Comparison of ENCODE assay signal across 15 cellular contexts in genomic region chr9:95070549-95071021, GRCh38.
DNase-seq lines count a peak whose midpoint lies in the region; ATAC-seq and TF ChIP-seq lines count a peak whose summit lies in the region.
"Had no signal": no experiment of that assay in that cellular context is flagged by ENCODE, and none has a peak within 500 bp of the region (broad histone marks: within the 10 kb centered on the region; RNA-seq: fewer than 3 reads in every experiment).

No MANE protein-coding gene starts in this region.

- H2BK5ac ChIP-seq in mesenchymal stem cell (ENCODE audit: low read depth, low read length, poor library complexity, severe bottlenecking): no peak overlapping the region

- no peak overlapping the region for H3K4me3 Mint-ChIP-seq in activated T-cell treated with anti-CD3 and anti-CD28 coated beads, Interleukin-2, amount 50 U/mL, for 24 hours
- H3K4me3 Mint-ChIP-seq: activated naive CD8-positive, alpha-beta T cell treated with anti-CD3 and anti-CD28 coated beads for 36 hours; CD4-positive, CD25-positive, alpha-beta regulatory T cell; T-cell had no signal

- H3K9me3 ChIP-seq in esophagus squamous epithelium (no peaks in the 10 kb centered on the region), mesenchymal stem cell (ENCODE audit: control insufficient read depth, low read length) (no peaks in the 10 kb centered on the region), tibial artery (no peaks in the 10 kb centered on the region)

- no peak overlapping the region for H2AK5ac ChIP-seq in mesenchymal stem cell (ENCODE audit: low read length, severe bottlenecking)

- H4K91ac ChIP-seq in mesenchymal stem cell (ENCODE audit: low read length): no peak overlapping the region

- H2BK15ac ChIP-seq in mesenchymal stem cell (ENCODE audit: low read depth, poor library complexity, severe bottlenecking): no peak overlapping the region

- H3K27me3 ChIP-seq in esophagus squamous epithelium (no peaks in the 10 kb centered on the region), mesenchymal stem cell (ENCODE audit: control insufficient read depth in 1 of 2, insufficient read depth in 1 of 2, low read length in 2 of 2) (no peaks in the 10 kb centered on the region), tibial artery (no peaks in the 10 kb centered on the region)

- H3K27me3 Mint-ChIP-seq in activated T-cell treated with anti-CD3 and anti-CD28 coated beads, Interleukin-2, amount 50 U/mL, for 24 hours: no peaks in the 10 kb centered on the region
- H3K27me3 Mint-ChIP-seq: activated naive CD8-positive, alpha-beta T cell treated with anti-CD3 and anti-CD28 coated beads for 36 hours; CD4-positive, CD25-positive, alpha-beta regulatory T cell; T-cell had no signal

- H3K14ac ChIP-seq in mesenchymal stem cell (ENCODE audit: low read length in 2 of 2): no peak overlapping the region

- intact Hi-C loops in esophagus squamous epithelium (cut with DNase I) (no loop called here), tibial artery (cut with DNase I; ENCODE audit: low total_unique reads) (no loop called here)

- no peak overlapping the region for H3K4ac ChIP-seq in mesenchymal stem cell (ENCODE audit: low read depth in 1 of 2, low read length in 2 of 2)

- H3K36me3 ChIP-seq in esophagus squamous epithelium (peaks cover 0 to 99% (median 8%) of the 10 kb centered on the region in 3 donors), mesenchymal stem cell (ENCODE audit: control insufficient read depth in 1 of 2, insufficient read depth in 2 of 2, low read depth in 1 of 2, low read length in 2 of 2) (peaks cover 50 to 52% of the 10 kb centered on the region in 2 experiments), tibial artery (peaks cover 13 to 30% (median 26%) of the 10 kb centered on the region in 3 donors)

- H3K27ac ChIP-seq in RWPE1 (peak overlapping the region; percentile 45), esophagus squamous epithelium (peak overlapping the region in 3 of 4 donors; percentile 79 to 97 (median 94)), mesenchymal stem cell (ENCODE audit: low read length, poor library complexity, severe bottlenecking) (no peak overlapping the region), tibial artery (peak overlapping the region; percentile 83 to 93)

- no peak overlapping the region for H2AFZ ChIP-seq in mesenchymal stem cell (ENCODE audit: low read depth, low read length)

- H3K79me1 ChIP-seq in mesenchymal stem cell (replicated peaks; ENCODE audit: low read length, poor library complexity, severe bottlenecking): peaks cover 6% of the 10 kb centered on the region

- POLR2A ChIA-PET in RWPE1 (lab: Yijun Ruan, JAX; ENCODE audit: low non-redundant PET): no interaction called here

- H3K4me1 Mint-ChIP-seq in activated T-cell treated with anti-CD3 and anti-CD28 coated beads, Interleukin-2, amount 50 U/mL, for 24 hours (ENCODE audit: low read depth): no peaks in the 10 kb centered on the region
- H3K4me1 Mint-ChIP-seq: activated naive CD8-positive, alpha-beta T cell treated with anti-CD3 and anti-CD28 coated beads for 36 hours; T-cell had no signal

- no peaks in the 10 kb centered on the region for H3K36me3 Mint-ChIP-seq in activated T-cell treated with anti-CD3 and anti-CD28 coated beads, Interleukin-2, amount 50 U/mL, for 24 hours (ENCODE audit: low read depth)
- H3K36me3 Mint-ChIP-seq: activated naive CD8-positive, alpha-beta T cell treated with anti-CD3 and anti-CD28 coated beads for 36 hours had no signal

- peak overlapping the region in 1 of 2 experiments; percentile 11 for H3K23ac ChIP-seq in mesenchymal stem cell (ENCODE audit: low read length in 2 of 2)

- no peak for TF ChIP-seq POLR2A in esophagus squamous epithelium (IDR thresholded peaks at IDR 0.05)

- CTCF ChIA-PET in RWPE1 (lab: Yijun Ruan, JAX): interaction anchor here (0.7 kb wide), 1 partner anchor 402 kb away, joined by 7 read pairs; no protein-coding TSS in a partner anchor

- H3K18ac ChIP-seq in mesenchymal stem cell (ENCODE audit: low read depth in 1 of 2, low read length in 2 of 2): no peak overlapping the region

- H3K9me3 Mint-ChIP-seq in activated T-cell treated with anti-CD3 and anti-CD28 coated beads, Interleukin-2, amount 50 U/mL, for 24 hours: no peaks in the 10 kb centered on the region
- H3K9me3 Mint-ChIP-seq: activated naive CD8-positive, alpha-beta T cell treated with anti-CD3 and anti-CD28 coated beads for 36 hours; CD4-positive, CD25-positive, alpha-beta regulatory T cell; T-cell had no signal

- H3K4me3 ChIP-seq in esophagus squamous epithelium (no peak overlapping the region), mesenchymal stem cell (ENCODE audit: insufficient read depth in 1 of 2, low read depth in 1 of 2, low read length in 2 of 2) (no peak overlapping the region), tibial artery (no peak overlapping the region)

- no peak overlapping the region for H3K4me2 ChIP-seq in mesenchymal stem cell (ENCODE audit: low read length, poor library complexity, severe bottlenecking)

- no peak overlapping the region for H4K8ac ChIP-seq in mesenchymal stem cell (ENCODE audit: low read length)

- no peak overlapping the region for H3K27ac Mint-ChIP-seq in activated T-cell treated with anti-CD3 and anti-CD28 coated beads, Interleukin-2, amount 50 U/mL, for 24 hours
- H3K27ac Mint-ChIP-seq: activated naive CD8-positive, alpha-beta T cell treated with anti-CD3 and anti-CD28 coated beads for 36 hours; CD4-positive, CD25-positive, alpha-beta regulatory T cell; T-cell had no signal

- DNase-seq in RWPE1 (ENCODE audit: low spot score) (no peak), esophagus squamous epithelium (lab: John Stamatoyannopoulos, UW) (no peak), mesenchymal stem cell (peak; percentile 67), tibial artery (no peak)
- DNase-seq in effector CD4-positive, alpha-beta T cell: no peak
- no peak for DNase-seq in activated T-cell treated with anti-CD3 and anti-CD28 coated beads, Interleukin-2, amount 50 U/mL, for 24 hours
- DNase-seq: activated CD4-positive, CD25-positive, alpha-beta regulatory T cell treated with anti-CD3 and anti-CD28 coated beads, Interleukin-2, amount 50 U/mL, for 72 hours; activated naive CD8-positive, alpha-beta T cell treated with anti-CD3 and anti-CD28 coated beads for 36 hours; CD4-positive, CD25-positive, alpha-beta regulatory T cell; OCI-M1; retina; stimulated activated naive CD4-positive, alpha-beta T cell treated with Interleukin-2 at 50 U/mL for 16 hours; T-cell had no signal

- H3K9ac ChIP-seq in mesenchymal stem cell (ENCODE audit: low read length): no peak overlapping the region

- 35 to 48% methylated on average over 8 of the region's 8 CpGs for WGBS in esophagus squamous epithelium, 2 donors
- 68% methylated on average over 8 of the region's 8 CpGs for WGBS in mesenchymal stem cell

- H2BK12ac ChIP-seq in mesenchymal stem cell (ENCODE audit: low read length in 2 of 2): no peak overlapping the region

- no peak for TF ChIP-seq CTCF in RWPE1 (conservative IDR thresholded peaks at IDR 0.05; ENCODE audit: low read depth)
- no peak for TF ChIP-seq CTCF in esophagus squamous epithelium (IDR thresholded peaks at IDR 0.05)
- no peak for TF ChIP-seq CTCF in tibial artery (IDR thresholded peaks at IDR 0.05)

- no peak overlapping the region for H2BK120ac ChIP-seq in mesenchymal stem cell (ENCODE audit: low read depth, low read length)

- ATAC-seq in GM21619 (IDR thresholded peaks at IDR 0.05; ENCODE audit: unreplicated experiment): no peak
- no peak for ATAC-seq in GM21423 (IDR thresholded peaks at IDR 0.05; ENCODE audit: unreplicated experiment)
- ATAC-seq: T-cell had no signal

- peaks cover 19 to 100% (median 93%) of the 10 kb centered on the region in 3 donors for H3K4me1 ChIP-seq in esophagus squamous epithelium
- H3K4me1 ChIP-seq in mesenchymal stem cell (ENCODE audit: control insufficient read depth, insufficient read depth, low read depth, low read length): peaks cover 17% of the 10 kb centered on the region
- peaks cover 0 to 100% (median 76%) of the 10 kb centered on the region in 4 donors for H3K4me1 ChIP-seq in tibial artery
